ENCODE assay signal across 8 cellular contexts in the genomic region with DNA sequence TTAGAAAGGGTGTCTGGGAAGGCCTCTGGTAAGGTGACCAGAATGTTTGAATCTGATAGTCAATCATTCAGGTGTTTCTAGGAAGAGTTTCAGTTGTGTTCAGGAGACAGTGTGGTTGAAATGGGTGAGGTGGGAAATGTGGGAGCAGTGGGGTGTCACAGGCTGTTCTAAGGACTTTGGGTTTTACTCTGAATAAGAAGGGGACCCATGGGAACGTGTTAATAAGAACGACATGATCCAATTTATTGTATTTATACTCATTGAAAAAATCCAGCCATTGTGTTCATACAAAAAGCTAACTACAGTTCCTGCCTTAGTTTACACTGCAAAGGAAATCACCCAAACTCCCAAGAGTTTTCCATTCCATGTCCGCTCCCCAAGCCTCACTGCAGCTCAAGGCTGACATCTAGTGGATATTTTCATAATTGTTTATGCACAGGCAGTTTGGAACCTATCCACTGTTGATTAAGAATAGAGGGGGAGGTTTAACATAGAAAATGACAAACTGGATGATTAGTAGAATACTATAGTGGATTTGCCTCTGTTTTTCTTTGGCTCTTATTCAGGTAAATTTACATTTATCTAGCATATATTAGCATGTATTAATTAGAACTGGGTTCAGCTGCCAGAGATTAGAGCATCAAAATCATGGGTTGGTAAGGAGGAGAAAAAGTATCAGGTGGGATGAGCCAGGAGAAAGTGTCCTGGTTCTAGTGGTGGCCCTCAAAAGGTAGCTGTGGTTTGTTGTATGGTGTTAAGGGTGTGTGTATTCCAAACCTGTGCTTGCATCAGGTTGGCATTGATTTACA. TPM values are rescaled to one million over a fixed set of nuclear protein-coding genes. Genes with fewer than 3 reads are reported as not detected.
DNase-seq lines count a peak whose midpoint lies in the region; ATAC-seq, FAIRE-seq and TF ChIP-seq lines count a peak whose summit lies in the region.
"Had no signal": no experiment of that assay in that cellular context is flagged by ENCODE, and none has a peak within 500 bp of the region (broad histone marks: within the 10 kb centered on the region; RNA-seq: fewer than 3 reads in every experiment).

No MANE protein-coding gene starts in this region.

- peaks cover 11% of the 10 kb centered on the region for H3F3A ChIP-seq in PC-9 (ENCODE audit: insufficient read depth, low read depth)

- dilution Hi-C loops in IMR-90 (cut with HindIII; ENCODE audit: low sequenced_read_pairs, unreplicated experiment): no loop called here

- H3K36me3 ChIP-seq in IMR-90 (ENCODE audit: control insufficient read depth, insufficient read depth, low read length) (no peaks in the 10 kb centered on the region), PC-9 (ENCODE audit: low read depth) (no peaks in the 10 kb centered on the region), endodermal cell (ENCODE audit: control insufficient read depth, insufficient read depth, low read length) (no peaks in the 10 kb centered on the region), mesenchymal stem cell (ENCODE audit: control insufficient read depth in 1 of 2, insufficient read depth in 2 of 2, low read depth in 1 of 2, low read length in 2 of 2) (no peaks in the 10 kb centered on the region)

- 40% methylated on average over 1 of the region's 3 CpGs; no CpG with 5 or more reads in 1 of the 2 experiments for WGBS in IMR-90 (ENCODE audit: extremely low coverage in 2 of 2, insufficient read length in 1 of 2), 2 experiments
- whole genome bisulfite sequencing in endodermal cell (ENCODE audit: insufficient coverage in 1 of 2, insufficient read length in 1 of 2), 2 experiments: 4% methylated on average over 3 of the region's 3 CpGs; no CpG with 5 or more reads in 1 of the 2 experiments
- WGBS in mesenchymal stem cell: 4% methylated on average over 3 of the region's 3 CpGs

- peak overlapping the region; percentile 35; the same call in 1 of the 2 replicates for H3K4ac ChIP-seq in IMR-90 (ENCODE audit: low read depth, low read length)
- no peak overlapping the region for H3K4ac ChIP-seq in mesenchymal stem cell (ENCODE audit: low read depth in 1 of 2, low read length in 2 of 2)

- no peak overlapping the region for H3K27ac ChIP-seq in IMR-90 (ENCODE audit: insufficient read depth, low read length)
- H3K27ac ChIP-seq in PC-9: no peak overlapping the region
- H3K27ac ChIP-seq in endodermal cell (ENCODE audit: low read depth, low read length): no peak overlapping the region
- H3K27ac ChIP-seq in mesenchymal stem cell (ENCODE audit: low read length, poor library complexity, severe bottlenecking): no peak overlapping the region

- H3K79me2 ChIP-seq in PC-9 (ENCODE audit: low read depth): no peaks in the 10 kb centered on the region

- H2BK120ac ChIP-seq in IMR-90 (ENCODE audit: low read depth, low read length) (no peak overlapping the region), mesenchymal stem cell (ENCODE audit: low read depth, low read length) (no peak overlapping the region)

- peaks cover 8% of the 10 kb centered on the region for H3K9me1 ChIP-seq in IMR-90 (ENCODE audit: insufficient read depth, low read length)

- TF ChIP-seq POLR2A in IMR-90 (IDR thresholded peaks at IDR 0.05; ENCODE audit: low read depth, low read length): no peak

- peak; percentile 93 for TF ChIP-seq CTCF in D721Med (IDR thresholded peaks at IDR 0.05; ENCODE audit: insufficient read depth, missing control alignments)
- peak; percentile 95 for TF ChIP-seq CTCF in IMR-90 (conservative IDR thresholded peaks at IDR 0.05; ENCODE audit: low read depth, low read length)
- TF ChIP-seq CTCF in PC-9 (conservative IDR thresholded peaks at IDR 0.05): peak; percentile 93
- TF ChIP-seq CTCF in endodermal cell (conservative IDR thresholded peaks at IDR 0.05): peak; percentile 93

- no peak overlapping the region for H3K23ac ChIP-seq in IMR-90 (ENCODE audit: low read depth, low read length)
- H3K23ac ChIP-seq in mesenchymal stem cell (ENCODE audit: low read length in 2 of 2): no peak overlapping the region

- peaks cover 12% of the 10 kb centered on the region for H3K4me1 Mint-ChIP-seq in endodermal cell

- no peak overlapping the region for H3K4me3 ChIP-seq in IMR-90 (ENCODE audit: insufficient read depth, low read depth, low read length)
- no peak overlapping the region for H3K4me3 ChIP-seq in PC-9
- H3K4me3 ChIP-seq in endodermal cell (ENCODE audit: low read length): no peak overlapping the region
- no peak overlapping the region for H3K4me3 ChIP-seq in mesenchymal stem cell (ENCODE audit: insufficient read depth in 1 of 2, low read depth in 1 of 2, low read length in 2 of 2)

- H3K4me2 ChIP-seq in IMR-90 (ENCODE audit: low read depth, low read length) (no peak overlapping the region), PC-9 (no peak overlapping the region), mesenchymal stem cell (ENCODE audit: low read length, poor library complexity, severe bottlenecking) (no peak overlapping the region)

- H2BK15ac ChIP-seq in IMR-90 (ENCODE audit: low read depth, low read length) (no peak overlapping the region), mesenchymal stem cell (ENCODE audit: low read depth, poor library complexity, severe bottlenecking) (no peak overlapping the region)

- no peaks in the 10 kb centered on the region for H3K36me3 Mint-ChIP-seq in endodermal cell (ENCODE audit: low read depth)

- DNase-seq in D721Med (ENCODE audit: insufficient read length, low spot score) (peak; percentile 22), IMR-90 (peak; percentile 70), PC-9 (peak in 1 of 2 experiments; percentile 48), endodermal cell (peak; percentile 78), mesenchymal stem cell (peak; percentile 72)
- DNase-seq: activated T-cell treated with anti-CD3 and anti-CD28 coated beads, Interleukin-2, amount 50 U/mL, for 4 hours had no signal

- H2BK5ac ChIP-seq in IMR-90 (ENCODE audit: low read depth, low read length, poor library complexity, severe bottlenecking): no peak overlapping the region
- H2BK5ac ChIP-seq in mesenchymal stem cell (ENCODE audit: low read depth, low read length, poor library complexity, severe bottlenecking): no peak overlapping the region

- POLR2A ChIA-PET in IMR-90 (lab: Charles Lee; ENCODE audit: unreplicated experiment): no interaction called here
- POLR2A ChIA-PET in PC-9 (lab: Charles Lee; ENCODE audit: unreplicated experiment): no interaction called here

- H3K27me3 ChIP-seq in IMR-90 (ENCODE audit: control insufficient read depth, insufficient read depth, low read length): no peaks in the 10 kb centered on the region; the same call in 1 of the 2 replicates
- H3K27me3 ChIP-seq in PC-9 (ENCODE audit: insufficient read depth, low read depth): no peaks in the 10 kb centered on the region
- no peaks in the 10 kb centered on the region for H3K27me3 ChIP-seq in endodermal cell (ENCODE audit: control insufficient read depth, insufficient read depth, low read length, poor library complexity, severe bottlenecking)
- peaks cover 0 to 9% of the 10 kb centered on the region in 2 experiments for H3K27me3 ChIP-seq in mesenchymal stem cell (ENCODE audit: control insufficient read depth in 1 of 2, insufficient read depth in 1 of 2, low read length in 2 of 2)

- H2AFZ ChIP-seq in IMR-90 (replicated peaks; ENCODE audit: low read length, poor library complexity): no peak overlapping the region
- H2AFZ ChIP-seq in PC-9: no peak overlapping the region
- no peak overlapping the region for H2AFZ ChIP-seq in mesenchymal stem cell (ENCODE audit: low read depth, low read length)

- no peak overlapping the region for H3K14ac ChIP-seq in IMR-90 (replicated peaks; ENCODE audit: low read depth, low read length)
- H3K14ac ChIP-seq in mesenchymal stem cell (ENCODE audit: low read length in 2 of 2): no peak overlapping the region

- H3K4me1 ChIP-seq in IMR-90 (ENCODE audit: control insufficient read depth, insufficient read depth, low read length) (peaks cover 5% of the 10 kb centered on the region), PC-9 (replicated peaks; ENCODE audit: insufficient read depth) (peaks cover 12% of the 10 kb centered on the region), endodermal cell (ENCODE audit: control insufficient read depth, insufficient read depth, low read length) (no peaks in the 10 kb centered on the region), mesenchymal stem cell (ENCODE audit: control insufficient read depth, insufficient read depth, low read depth, low read length) (peaks cover 1% of the 10 kb centered on the region)

- peaks cover 0 to 4% of the 10 kb centered on the region in 2 experiments; a peak in 1 of 4 replicates for H3K79me1 ChIP-seq in IMR-90 (ENCODE audit: low read depth in 1 of 2, low read length in 2 of 2)
- H3K79me1 ChIP-seq in mesenchymal stem cell (replicated peaks; ENCODE audit: low read length, poor library complexity, severe bottlenecking): no peaks in the 10 kb centered on the region

- no peak overlapping the region for H3K56ac ChIP-seq in IMR-90 (ENCODE audit: extremely low read depth, insufficient read depth, low read length)

- intact Hi-C loops in IMR-90 (cut with micrococcal nuclease): loop anchor here (1.0 to 10.0 kb wide), 12 partner anchors 123 to 1411 kb away; a partner anchor contains a TSS
- intact Hi-C loops in PC-9 (cut with micrococcal nuclease; ENCODE audit: unreplicated experiment): loop anchor here (1.0 to 10.0 kb wide), 10 partner anchors 90 to 1433 kb away; a partner anchor contains a TSS

- H4K91ac ChIP-seq in IMR-90 (ENCODE audit: insufficient read depth, low read depth, low read length): no peak overlapping the region
- H4K91ac ChIP-seq in mesenchymal stem cell (ENCODE audit: low read length): no peak overlapping the region

- no peak overlapping the region for H4K5ac ChIP-seq in IMR-90 (ENCODE audit: low read depth, low read length)

- peak; percentile 48 for ATAC-seq in GM18907 (IDR thresholded peaks at IDR 0.05; ENCODE audit: unreplicated experiment)
- peak; percentile 67 for ATAC-seq in IMR-90 (ENCODE audit: low read depth)
- ATAC-seq in HG02840 (IDR thresholded peaks at IDR 0.05; ENCODE audit: low FRiP score, unreplicated experiment): no peak

- no peak overlapping the region for H2BK12ac ChIP-seq in mesenchymal stem cell (ENCODE audit: low read length in 2 of 2)

- no peaks in the 10 kb centered on the region for H3K9me3 ChIP-seq in IMR-90 (ENCODE audit: control insufficient read depth, insufficient read depth, low read length)
- no peaks in the 10 kb centered on the region for H3K9me3 ChIP-seq in PC-9 (ENCODE audit: insufficient read depth, low read depth)
- no peaks in the 10 kb centered on the region for H3K9me3 ChIP-seq in endodermal cell (ENCODE audit: control insufficient read depth, low read length)
- no peaks in the 10 kb centered on the region for H3K9me3 ChIP-seq in mesenchymal stem cell (ENCODE audit: control insufficient read depth, low read length)

- H3K9me2 ChIP-seq in PC-9 (ENCODE audit: insufficient read depth): no peaks in the 10 kb centered on the region

- H3K27ac Mint-ChIP-seq in endodermal cell: peak overlapping the region; percentile 80

- in situ Hi-C loops in IMR-90 (cut with MboI; ENCODE audit: low sequenced_read_pairs): loop anchor here (25.0 kb wide), 2 partner anchors 558 to 1408 kb away; no protein-coding TSS in a partner anchor

- H2BK20ac ChIP-seq in IMR-90 (ENCODE audit: low read depth, low read length): no peak overlapping the region

- H3K4me3 Mint-ChIP-seq in endodermal cell: no peak overlapping the region
- H3K4me3 Mint-ChIP-seq: activated T-cell treated with anti-CD3 and anti-CD28 coated beads, Interleukin-2, amount 50 U/mL, for 4 hours had no signal

- H4K8ac ChIP-seq in IMR-90 (ENCODE audit: low read depth in 2 of 2, low read length in 2 of 2) (peak overlapping the region in 1 of 2 experiments; percentile 14; a peak in 1 of 4 replicates), mesenchymal stem cell (ENCODE audit: low read length) (no peak overlapping the region)

- H3K9me3 Mint-ChIP-seq in endodermal cell: no peaks in the 10 kb centered on the region
- H3K9me3 Mint-ChIP-seq: activated T-cell treated with anti-CD3 and anti-CD28 coated beads, Interleukin-2, amount 50 U/mL, for 4 hours had no signal

- H3K18ac ChIP-seq in IMR-90 (ENCODE audit: low read depth, low read length): no peak overlapping the region
- no peak overlapping the region for H3K18ac ChIP-seq in mesenchymal stem cell (ENCODE audit: low read depth in 1 of 2, low read length in 2 of 2)

- no TSS peak for BruUV-seq in IMR-90 (replicated peaks; lab: Mats Ljungman, UMichigan)
- BruUV-seq in PC-9 (replicated peaks; lab: Mats Ljungman, UMichigan): no TSS peak

- TF ChIP-seq RAD21 in IMR-90 (IDR thresholded peaks at IDR 0.05; ENCODE audit: low read length): peak; percentile 99

- peak overlapping the region; percentile 40; the same call in 1 of the 2 replicates for H2AK5ac ChIP-seq in IMR-90 (ENCODE audit: low read depth, low read length)
- H2AK5ac ChIP-seq in mesenchymal stem cell (ENCODE audit: low read length, severe bottlenecking): no peak overlapping the region

- peak; percentile 76 for FAIRE-seq in D721Med (lab: Jason Lieb, UNC)

- H3K27me3 Mint-ChIP-seq in endodermal cell (ENCODE audit: insufficient read depth): peaks cover 3% of the 10 kb centered on the region

- no peak overlapping the region for H2AK9ac ChIP-seq in IMR-90 (replicated peaks; ENCODE audit: low read depth, low read length, poor library complexity)

- H4K20me1 ChIP-seq in IMR-90 (ENCODE audit: insufficient read depth, low read length): no peaks in the 10 kb centered on the region
- H4K20me1 ChIP-seq in PC-9 (ENCODE audit: insufficient read depth): no peaks in the 10 kb centered on the region

- H3K9ac ChIP-seq in IMR-90 (ENCODE audit: low read depth, low read length) (no peak overlapping the region), endodermal cell (ENCODE audit: extremely low read depth, low read length, poor library complexity, severe bottlenecking) (no peak overlapping the region), mesenchymal stem cell (ENCODE audit: low read length) (no peak overlapping the region)

- CTCF ChIA-PET in IMR-90 (lab: Yijun Ruan, JAX): interaction anchor here (0.7 to 1.0 kb wide), 2 partner anchors 266 to 274 kb away, joined by 3 read pairs; no protein-coding TSS in a partner anchor
- CTCF ChIA-PET in PC-9 (lab: Charles Lee): interaction anchor here (0.6 kb wide), 3 partner anchors 166 to 559 kb away, joined by 3 to 4 read pairs (median 4); no protein-coding TSS in a partner anchor

RNA-seq across cellular contexts. Expression of a gene that starts 17.7 kb away (rescaled TPM):
- total RNA-seq in IMR-90 (2012; rRNA removed) (2.2 and 4.2 TPM in 2 replicates), PC-9 (2021) (0.83 and 1.3 TPM in 2 replicates), endodermal cell (10 to 100 TPM in 1 of 2 donors, 1 to 10 TPM in 1; 9.0 to 10.1 TPM)
- 2.3 and 2.6 TPM in 2 replicates for polyA plus RNA-seq in IMR-90 (2012; rRNA removed)
- polyA plus RNA-seq in IMR-90 (2012; cell fraction: cytosol; rRNA removed): 0.29 and 0.53 TPM in 2 replicates
- 0.54 and 2.8 TPM in 2 replicates for polyA plus RNA-seq in IMR-90 (2012; cell fraction: nucleus; rRNA removed; ENCODE audit: low replicate concordance)
- 5.7 TPM for polyA plus RNA-seq in endodermal cell (2013, experiment 1 of 2)
- polyA plus RNA-seq in endodermal cell (2013, experiment 2 of 2): 6.7 TPM
- polyA plus RNA-seq in mesenchymal stem cell (2013, experiment 1 of 2): 0.39 TPM
- 0.32 TPM for polyA plus RNA-seq in mesenchymal stem cell (2013, experiment 2 of 2)
